1 cellular context compared by ENCODE assay signal in the genomic region with DNA sequence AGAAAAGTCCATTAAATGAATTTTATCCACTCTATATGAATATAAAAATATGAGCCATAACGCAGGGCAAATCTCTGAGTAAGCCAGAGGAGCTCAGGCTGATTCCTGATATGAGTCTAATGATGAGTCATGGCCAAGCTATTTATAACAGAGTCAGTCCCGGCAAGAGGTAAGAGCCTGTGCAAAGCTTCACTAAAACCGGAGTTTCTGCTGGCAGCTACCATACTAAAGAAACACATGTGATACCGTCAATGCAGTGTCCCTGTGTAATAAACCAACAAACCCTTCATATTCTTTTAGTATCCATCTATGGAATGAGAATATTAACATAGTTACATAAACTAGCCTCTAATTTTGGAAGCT.
TF ChIP-seq lines count a peak whose summit lies in the region.

No MANE protein-coding gene starts in this region.

TF ChIP-seq in GM12878, 131 proteins besides CTCF, POLR2A, EP300 and RAD21 (continued from another document):
- TF ChIP-seq DPF2 (IDR thresholded peaks at IDR 0.05): 0 out of 2 replicates have a peak, but pooled peaks have one; percentile 35
TF ChIP-seq in GM12878: peak in this region for 10.
